Comparison of ENCODE assay signal across 8 cellular contexts in the genomic region with DNA sequence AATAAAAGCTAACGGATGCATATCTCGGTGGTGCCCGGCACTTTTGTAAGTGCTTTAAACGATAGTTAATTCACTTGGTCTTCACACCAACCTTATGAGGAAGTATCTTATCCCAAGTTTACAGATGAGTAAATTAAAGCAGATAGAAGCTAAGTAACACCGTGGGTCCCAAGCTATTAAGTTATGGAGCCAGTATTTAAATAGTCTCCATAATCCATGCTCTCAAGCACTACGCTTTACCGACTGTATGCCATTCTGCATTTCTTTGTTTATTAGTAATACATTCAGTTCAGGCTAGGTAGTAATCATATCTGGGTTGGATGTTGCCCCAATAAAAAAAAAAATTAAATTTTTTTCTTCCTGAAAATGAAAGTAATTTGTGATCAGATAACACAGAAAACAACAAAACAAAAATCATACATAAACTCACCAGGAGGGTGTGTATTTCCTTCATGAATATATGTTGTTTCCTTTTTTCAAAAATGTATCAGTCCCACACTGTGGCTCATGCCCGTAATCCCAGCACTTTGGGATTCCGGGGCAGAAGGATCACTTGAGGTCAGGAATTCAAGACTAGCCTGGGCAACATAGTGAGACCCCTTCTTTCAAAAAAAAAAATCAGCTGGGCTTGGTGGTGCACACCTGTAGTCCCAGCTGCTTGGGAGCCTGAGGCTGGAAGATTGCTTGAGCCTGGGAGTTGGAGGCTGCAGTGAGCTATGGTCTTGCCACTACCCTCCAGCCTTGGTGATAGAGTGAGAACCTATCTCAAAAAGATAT. TPM values are rescaled to one million over a fixed set of nuclear protein-coding genes. Genes with fewer than 3 reads are reported as not detected.
DNase-seq lines count a peak whose midpoint lies in the region; ATAC-seq and TF ChIP-seq lines count a peak whose summit lies in the region.

No MANE protein-coding gene starts in this region.

- no peak for TF ChIP-seq CTCF in Caco-2 (IDR thresholded peaks at IDR 0.05; ENCODE audit: insufficient read depth in 1 of 2, low read depth in 1 of 2, low read length in 1 of 2, severe bottlenecking in 1 of 2, unreplicated experiment in 1 of 2)
- no peak for TF ChIP-seq CTCF in NB4 (IDR thresholded peaks at IDR 0.05; ENCODE audit: low read depth, low read length)
- no peak for TF ChIP-seq CTCF in neural cell (IDR thresholded peaks at IDR 0.05; ENCODE audit: poor library complexity, severe bottlenecking)

- H3K27me3 ChIP-seq in Caco-2 (replicated peaks; ENCODE audit: control insufficient read depth, insufficient read depth, low read length) (no peaks in the 10 kb centered on the region), neural cell (ENCODE audit: insufficient read depth, low read depth, low read length) (no peaks in the 10 kb centered on the region)

- H2AFZ ChIP-seq in neural cell (ENCODE audit: low read depth, low read length): peak overlapping the region; percentile 63

- POLR2A ChIA-PET in Caco-2 (lab: Charles Lee): interaction anchor here (1.2 kb wide), 2 partner anchors 10 to 99 kb away, joined by 3 to 4 read pairs; no protein-coding TSS in a partner anchor

- no TSS peak for BruUV-seq in Caco-2 (replicated peaks; lab: Mats Ljungman, UMichigan)

- no peaks in the 10 kb centered on the region for H3K9me2 ChIP-seq in neural cell (ENCODE audit: insufficient read depth, low read length)

- peaks cover 22% of the 10 kb centered on the region for H3K9me3 Mint-ChIP-seq in Caco-2 (ENCODE audit: unreplicated experiment)

- intact Hi-C loops in Caco-2 (cut with micrococcal nuclease; ENCODE audit: unreplicated experiment): loop anchor here (1.0 kb wide), 2 partner anchors 19 to 88 kb away; no protein-coding TSS in a partner anchor

- no peak for TF ChIP-seq RAD21 in neural cell (conservative IDR thresholded peaks at IDR 0.05)

- H3K36me3 Mint-ChIP-seq in Caco-2 (ENCODE audit: insufficient read depth, unreplicated experiment): peaks cover 30% of the 10 kb centered on the region

- no peak for TF ChIP-seq POLR2A in NB4 (IDR thresholded peaks at IDR 0.05; ENCODE audit: extremely low read depth, insufficient read length)

- CTCF ChIA-PET in Caco-2 (lab: Charles Lee): interaction anchor here (2.4 to 2.5 kb wide), 2 partner anchors 87 to 99 kb away, joined by 15 to 29 read pairs; no protein-coding TSS in a partner anchor

- H3K4me2 ChIP-seq in neural cell (ENCODE audit: low read length): peak overlapping the region; percentile 92

- H3K27me3 Mint-ChIP-seq in Caco-2 (ENCODE audit: insufficient read depth, unreplicated experiment): no peaks in the 10 kb centered on the region

- peaks cover 29% of the 10 kb centered on the region for H3K79me2 ChIP-seq in neural cell (replicated peaks; ENCODE audit: insufficient read depth, low read length)

- H3K36me3 ChIP-seq in Caco-2 (ENCODE audit: control insufficient read depth, insufficient read depth, low read length) (peaks cover 1% of the 10 kb centered on the region), neural cell (ENCODE audit: insufficient read depth, low read length) (no peaks in the 10 kb centered on the region)

- H3K4me3 Mint-ChIP-seq in Caco-2 (ENCODE audit: unreplicated experiment): peak overlapping the region; percentile 83

- no peaks in the 10 kb centered on the region for H3F3A ChIP-seq in neural cell (ENCODE audit: insufficient read depth, low read length, poor library complexity, severe bottlenecking)

- peaks cover 9% of the 10 kb centered on the region for H3K4me1 Mint-ChIP-seq in Caco-2 (ENCODE audit: low read depth, unreplicated experiment)

- no peak overlapping the region for H3K27ac ChIP-seq in neural cell (ENCODE audit: low read length)

- peak overlapping the region; percentile 77 for H3K27ac Mint-ChIP-seq in Caco-2 (ENCODE audit: unreplicated experiment)

- H3K9me3 ChIP-seq in Caco-2 (peaks cover 4% of the 10 kb centered on the region; the same call in 1 of the 2 replicates), neural cell (ENCODE audit: low read length) (no peaks in the 10 kb centered on the region)

- H3K4me3 ChIP-seq in Caco-2 (ENCODE audit: low read depth, low read length) (peak overlapping the region; percentile 69), NB4 (ENCODE audit: low read depth, low read length) (peak overlapping the region; percentile 97), neural cell (ENCODE audit: low read length) (peak overlapping the region; percentile 79)

- peak overlapping the region; percentile 82 for H3K9ac ChIP-seq in neural cell (ENCODE audit: low read length)

- ATAC-seq in GM21737 (IDR thresholded peaks at IDR 0.05; ENCODE audit: unreplicated experiment): no peak

- no peaks in the 10 kb centered on the region for H4K20me1 ChIP-seq in neural cell (ENCODE audit: insufficient read depth)

- no peak for TF ChIP-seq EP300 in neural cell (conservative IDR thresholded peaks at IDR 0.05; ENCODE audit: poor library complexity, severe bottlenecking)

- H3K4me1 ChIP-seq in Caco-2: peaks cover 6% of the 10 kb centered on the region

- DNase-seq in Caco-2: no peak
- peak; percentile 42 for DNase-seq in NB4 (ENCODE audit: low read depth)
- peak; percentile 8 for DNase-seq in dermis blood vessel endothelial cell
- DNase-seq in stimulated activated CD4-positive, alpha-beta T cell treated with anti-CD3 and anti-CD28 coated beads, Interleukin-1b, Interleukin-23, amount 100 ng/mL, for 48 hours: no peak
- no peak for DNase-seq in NCI-H2029 treated with DMSO at 0.1 percent for 48 hours (lab: John Stamatoyannopoulos, UW)
- DNase-seq in NCI-H748 (lab: John Stamatoyannopoulos, UW; ENCODE audit: unreplicated experiment): no peak

TF ChIP-seq in neural cell, 6 proteins besides CTCF, POLR2A, EP300 and RAD21:
- TF ChIP-seq, protein P1, sequence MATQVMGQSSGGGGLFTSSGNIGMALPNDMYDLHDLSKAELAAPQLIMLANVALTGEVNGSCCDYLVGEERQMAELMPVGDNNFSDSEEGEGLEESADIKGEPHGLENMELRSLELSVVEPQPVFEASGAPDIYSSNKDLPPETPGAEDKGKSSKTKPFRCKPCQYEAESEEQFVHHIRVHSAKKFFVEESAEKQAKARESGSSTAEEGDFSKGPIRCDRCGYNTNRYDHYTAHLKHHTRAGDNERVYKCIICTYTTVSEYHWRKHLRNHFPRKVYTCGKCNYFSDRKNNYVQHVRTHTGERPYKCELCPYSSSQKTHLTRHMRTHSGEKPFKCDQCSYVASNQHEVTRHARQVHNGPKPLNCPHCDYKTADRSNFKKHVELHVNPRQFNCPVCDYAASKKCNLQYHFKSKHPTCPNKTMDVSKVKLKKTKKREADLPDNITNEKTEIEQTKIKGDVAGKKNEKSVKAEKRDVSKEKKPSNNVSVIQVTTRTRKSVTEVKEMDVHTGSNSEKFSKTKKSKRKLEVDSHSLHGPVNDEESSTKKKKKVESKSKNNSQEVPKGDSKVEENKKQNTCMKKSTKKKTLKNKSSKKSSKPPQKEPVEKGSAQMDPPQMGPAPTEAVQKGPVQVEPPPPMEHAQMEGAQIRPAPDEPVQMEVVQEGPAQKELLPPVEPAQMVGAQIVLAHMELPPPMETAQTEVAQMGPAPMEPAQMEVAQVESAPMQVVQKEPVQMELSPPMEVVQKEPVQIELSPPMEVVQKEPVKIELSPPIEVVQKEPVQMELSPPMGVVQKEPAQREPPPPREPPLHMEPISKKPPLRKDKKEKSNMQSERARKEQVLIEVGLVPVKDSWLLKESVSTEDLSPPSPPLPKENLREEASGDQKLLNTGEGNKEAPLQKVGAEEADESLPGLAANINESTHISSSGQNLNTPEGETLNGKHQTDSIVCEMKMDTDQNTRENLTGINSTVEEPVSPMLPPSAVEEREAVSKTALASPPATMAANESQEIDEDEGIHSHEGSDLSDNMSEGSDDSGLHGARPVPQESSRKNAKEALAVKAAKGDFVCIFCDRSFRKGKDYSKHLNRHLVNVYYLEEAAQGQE (IDR thresholded peaks at IDR 0.05; ENCODE audit: borderline replicate concordance): no peak
- no peak for TF ChIP-seq POLR2AphosphoS5 (IDR thresholded peaks at IDR 0.05)
- no peak for TF ChIP-seq EZH2 (IDR thresholded peaks at IDR 0.05; ENCODE audit: borderline replicate concordance, insufficient read depth, low read length, poor library complexity, severe bottlenecking)
- TF ChIP-seq SMC3 (conservative IDR thresholded peaks at IDR 0.05; ENCODE audit: poor library complexity): no peak
- TF ChIP-seq TAF1 (IDR thresholded peaks at IDR 0.05; ENCODE audit: low read depth): no peak
- no peak for TF ChIP-seq MXI1 (conservative IDR thresholded peaks at IDR 0.05; ENCODE audit: poor library complexity, severe bottlenecking)

RNA-seq across cellular contexts. Expression of a gene that starts 1.4 kb away (rescaled TPM):
- 303 and 310 TPM in 2 replicates for total RNA-seq in Caco-2 (2022)
- 111 and 155 TPM in 2 replicates for total RNA-seq in dermis blood vessel endothelial cell
- polyA plus RNA-seq in neural cell: 52.8 and 82.5 TPM in 2 replicates
- 52.7 and 55.3 TPM in 2 replicates for polyA minus RNA-seq in neural cell

RNA-seq across cellular contexts. Expression of a gene that starts 36.6 kb away (rescaled TPM):
- total RNA-seq in Caco-2 (2022): 25.8 and 28.7 TPM in 2 replicates
- total RNA-seq in dermis blood vessel endothelial cell: 15.0 and 20.6 TPM in 2 replicates
- polyA plus RNA-seq in neural cell: 104 and 124 TPM in 2 replicates
- polyA minus RNA-seq in neural cell: 60.1 and 115 TPM in 2 replicates

RNA-seq across cellular contexts. Expression of a gene that starts 38.5 kb away (rescaled TPM):
- total RNA-seq in Caco-2 (2022) (1.2 and 3.0 TPM in 2 replicates), dermis blood vessel endothelial cell (0.68 and 0.70 TPM in 2 replicates)
- polyA plus RNA-seq in neural cell: 3.4 and 4.7 TPM in 2 replicates
- 6.5 and 9.3 TPM in 2 replicates for polyA minus RNA-seq in neural cell

Comparison
In these comparisons a context has a peak if more than half of its experiments do, and no peak if none do; other contexts are left out.
1. DNase-seq: peak in NB4 (single experiment) and dermis blood vessel endothelial cell (single experiment); none in Caco-2 (0 of 2), stimulated activated CD4-positive, alpha-beta T cell treated with anti-CD3 and anti-CD28 coated beads, Interleukin-1b, Interleukin-23, amount 100 ng/mL, for 48 hours (single experiment), NCI-H2029 treated with DMSO at 0.1 percent for 48 hours (single experiment) and NCI-H748 (single experiment).
2. Peak in every context shown above with its lines, with median percentiles within 50 percentile points of each other: H3K4me3 ChIP-seq.